Comparison of ENCODE assay signal across 16 cellular contexts in genomic region chr17:66135219-66135618, GRCh38. TPM values are rescaled to one million over a fixed set of nuclear protein-coding genes. Genes with fewer than 3 reads are reported as not detected.
A peak's percentile ranks its signal among the peaks of the same experiment; 100 is the strongest.
DNase-seq lines count a peak whose midpoint lies in the region; ATAC-seq, FAIRE-seq and TF ChIP-seq lines count a peak whose summit lies in the region.
"Had no signal": no experiment of that assay in that cellular context is flagged by ENCODE, and none has a peak within 500 bp of the region (broad histone marks: within the 10 kb centered on the region; RNA-seq: fewer than 3 reads in every experiment).

No MANE protein-coding gene starts in this region.

- ATAC-seq in GM12878 (peak; percentile 88), aorta (ENCODE audit: low FRiP score) (no peak)

- CTCF ChIA-PET in GM12878 (lab: Yijun Ruan, JAX), result no interaction called here

- no peaks in the 10 kb centered on the region for H3K36me3 ChIP-seq in MM.1S (replicated peaks; ENCODE audit: insufficient read depth, low read length)
- no peaks in the 10 kb centered on the region for H3K36me3 ChIP-seq in GM12878 (ENCODE audit: control insufficient read depth in 2 of 2, insufficient read depth in 2 of 2, low read length in 1 of 2)
- no peaks in the 10 kb centered on the region for H3K36me3 ChIP-seq in aorta (ENCODE audit: control insufficient read depth in 1 of 2, insufficient read depth in 2 of 2, low read length in 1 of 2)

- TF ChIP-seq RAD21 in GM12878 (IDR thresholded peaks at IDR 0.05; ENCODE audit: insufficient read depth, low read depth, low read length), result no peak

- H4K20me1 ChIP-seq in MM.1S (ENCODE audit: insufficient read depth, low read length) (no peaks in the 10 kb centered on the region), GM12878 (ENCODE audit: control insufficient read depth, insufficient read depth) (no peaks in the 10 kb centered on the region)
- H4K20me1 ChIP-seq: BLaER1 treated with 17β-estradiol and CSF1 and Interleukin-3, amounts not matched to agents 10 nM and 100 nM had no signal

- in situ Hi-C loops in GM12878 (cut with MboI), result no loop called here

- no peak overlapping the region for H3K4me3 ChIP-seq in GM12865 (ENCODE audit: low read depth, low read length)
- peak overlapping the region; percentile 23; the same call in 1 of the 2 replicates for H3K4me3 ChIP-seq in MM.1S (ENCODE audit: low read length)
- H3K4me3 ChIP-seq in GM12878, result no peak overlapping the region
- H3K4me3 ChIP-seq in aorta (ENCODE audit: low read length in 2 of 2), result no peak overlapping the region
- H3K4me3 ChIP-seq: BLaER1 treated with 17β-estradiol and CSF1 and Interleukin-3, amounts not matched to agents 10 nM and 100 nM had no signal

- RAD21 ChIA-PET in GM12878 (lab: Charles Lee; ENCODE audit: unreplicated experiment), result no interaction called here

- H2AFZ ChIP-seq in MM.1S (ENCODE audit: low read length) (0 out of 2 replicates have a peak overlapping the region, but pooled peaks have one; percentile 54), GM12878 (ENCODE audit: control insufficient read depth, low read depth, low read length) (no peak overlapping the region)

- SMC1A ChIA-PET in GM12878 (lab: Charles Lee; ENCODE audit: uncharacterized antibody, unreplicated experiment), result no interaction called here

- TF ChIP-seq CTCF in GM12865 (IDR thresholded peaks at IDR 0.05; ENCODE audit: insufficient read depth, low read depth, low read length, missing control alignments) (no peak), MM.1S (IDR thresholded peaks at IDR 0.05; ENCODE audit: low read length) (no peak), GM12878 (IDR thresholded peaks at IDR 0.05 in 2 of 3, conservative IDR thresholded peaks at IDR 0.05 in 1 of 3; ENCODE audit: control insufficient read depth in 2 of 3, extremely low read depth in 1 of 3, insufficient read depth in 1 of 3, low read depth in 3 of 3, low read length in 3 of 3) (no peak)

- no peaks in the 10 kb centered on the region for H3K27me3 ChIP-seq in MM.1S (replicated peaks; ENCODE audit: insufficient read depth, low read length)
- H3K27me3 ChIP-seq in GM12878 (replicated peaks in 1 of 2; ENCODE audit: control insufficient read depth in 2 of 2, insufficient read depth in 2 of 2, low read length in 1 of 2), result no peaks in the 10 kb centered on the region
- H3K27me3 ChIP-seq in aorta (ENCODE audit: control insufficient read depth in 1 of 2, insufficient read depth in 2 of 2, low read length in 1 of 2), result no peaks in the 10 kb centered on the region
- H3K27me3 ChIP-seq: BLaER1 treated with 17β-estradiol and CSF1 and Interleukin-3, amounts not matched to agents 10 nM and 100 nM had no signal

- no peak overlapping the region for H3K9ac ChIP-seq in MM.1S (ENCODE audit: low read length)
- no peak overlapping the region for H3K9ac ChIP-seq in GM12878 (ENCODE audit: control insufficient read depth, insufficient read depth, low read length)
- H3K9ac ChIP-seq: BLaER1 treated with 17β-estradiol and CSF1 and Interleukin-3, amounts not matched to agents 10 nM and 100 nM had no signal

- H3K4me1 ChIP-seq in MM.1S (ENCODE audit: low read length) (peaks cover 13% of the 10 kb centered on the region; the same call in 1 of the 2 replicates), GM12878 (ENCODE audit: control insufficient read depth, insufficient read depth, low read length) (no peaks in the 10 kb centered on the region), aorta (ENCODE audit: control insufficient read depth in 1 of 2, insufficient read depth in 2 of 2, low read length in 2 of 2) (no peaks in the 10 kb centered on the region)

- 0% methylated on average over 2 of the region's 2 CpGs for WGBS in GM12878 (ENCODE audit: insufficient coverage, insufficient replicate concordance, low lambda C conversion rate, missing lambda C conversion rate)
- WGBS in aorta, 2 donors, result 18 to 20% methylated on average over 2 of the region's 2 CpGs

- H3K9me3 ChIP-seq in MM.1S (replicated peaks; ENCODE audit: insufficient read depth, low read length) (no peaks in the 10 kb centered on the region), GM12878 (replicated peaks; ENCODE audit: control insufficient read depth, insufficient read depth, low read length) (no peaks in the 10 kb centered on the region), aorta (ENCODE audit: control insufficient read depth, low read length) (no peaks in the 10 kb centered on the region)

- TF ChIP-seq EP300 in GM12878 (IDR thresholded peaks at IDR 0.05; ENCODE audit: borderline replicate concordance in 1 of 2, control insufficient read depth in 1 of 2, low read depth in 2 of 2, low read length in 2 of 2), result no peak

- H3K4me2 ChIP-seq in MM.1S (ENCODE audit: low read depth, low read length) (peak overlapping the region; percentile 64; the same call in 1 of the 2 replicates), GM12878 (ENCODE audit: control insufficient read depth, insufficient read depth) (no peak overlapping the region)

- peaks cover 8% of the 10 kb centered on the region; the same call in 1 of the 2 replicates for H3F3A ChIP-seq in MM.1S (ENCODE audit: insufficient read depth, low read length)

- H3K79me2 ChIP-seq in MM.1S (ENCODE audit: low read length), result no peaks in the 10 kb centered on the region
- H3K79me2 ChIP-seq in GM12878 (ENCODE audit: control insufficient read depth, insufficient read depth, low read length), result no peaks in the 10 kb centered on the region

- BruUV-seq in GM12878 (replicated peaks; lab: Mats Ljungman, UMichigan), result no TSS peak

- DNase-seq in GM12865 (ENCODE audit: low read depth) (peak; percentile 58), MM.1S (peak; percentile 83), GM12878 (ENCODE audit: low read depth, low spot score) (no peak), SW480 (ENCODE audit: low spot score) (no peak), DMS79 (lab: John Stamatoyannopoulos, UW) (no peak), aorta (no peak), NCI-H2081 (lab: John Stamatoyannopoulos, UW) (no peak)
- DNase-seq: AML-193, DMS53, HCEC 1CT, HFFc6, KBM-7 had no signal

- no peak for FAIRE-seq in GM12878 (lab: Jason Lieb, UNC)
- FAIRE-seq: GM12892, GM19239, H1 had no signal

- POLR2A ChIA-PET in GM12878 (lab: Charles Lee), result no interaction called here

- no peaks in the 10 kb centered on the region for H3K9me2 ChIP-seq in MM.1S (replicated peaks; ENCODE audit: insufficient read depth, low read length)

- intact Hi-C loops in GM12878 (cut with micrococcal nuclease; ENCODE audit: unreplicated experiment) (no loop called here), aorta (cut with DNase I) (no loop called here)

- TF ChIP-seq POLR2A in GM12878 (IDR thresholded peaks at IDR 0.05; ENCODE audit: low read depth, low read length), result no peak

- peak overlapping the region; percentile 26; the same call in 1 of the 2 replicates for H3K27ac ChIP-seq in MM.1S (ENCODE audit: low read length)
- H3K27ac ChIP-seq in GM12878 (ENCODE audit: control insufficient read depth, insufficient read depth), result no peak overlapping the region
- H3K27ac ChIP-seq in aorta (ENCODE audit: low read depth in 1 of 2, low read length in 2 of 2), result no peak overlapping the region
- H3K27ac ChIP-seq: BLaER1 treated with 17β-estradiol and CSF1 and Interleukin-3, amounts not matched to agents 10 nM and 100 nM had no signal

TF ChIP-seq in GM12878, 131 proteins besides CTCF, POLR2A, EP300 and RAD21 (continues in another document):
- no peak for TF ChIP-seq E2F4 (IDR thresholded peaks at IDR 0.05; ENCODE audit: low read depth, low read length)

RNA-seq across cellular contexts. Expression of gene CEP112, which starts 56.7 kb away (rescaled TPM):
- total RNA-seq in GM12878 (2013; cell fraction: nucleolus; rRNA removed), result 1.9 and 3.3 TPM in 2 replicates
- total RNA-seq in GM12878 (2014; rRNA removed) (0.65 TPM in 1 of 2 replicates, not detected in the other), GM12878 (2014; rRNA removed; fragmentation: Illumina TruSeq; extraction: Trizol) (0.18 and 0.22 TPM in 2 replicates), GM12878 (2021) (0.21 and 0.35 TPM in 2 replicates), aorta (10 to 100 TPM; 31.2 to 47.5 TPM)
- polyA plus RNA-seq in GM12878 (2011; ENCODE audit: low read depth), result not detected
- polyA plus RNA-seq in GM12878 (2011; rRNA removed) (3.8 and 7.7 TPM in 2 replicates), GM12878 (2014; fragmentation: Illumina TruSeq; extraction: Trizol) (0.43 TPM in 1 of 2 replicates, not detected in the other), GM12878 (2014; fragmentation: Nextera tagmentation; extraction: Ambion mirVana) (under 1 TPM; 0.11 to 0.27 TPM), GM12878 (2014; rRNA removed) (0.14 and 1.8 TPM in 2 replicates), GM12878 (2016; fragmentation: Nextera tagmentation; extraction: Ambion mirVana) (under 1 TPM; 0.32 to 0.42 TPM), aorta (10 to 100 TPM; 17.5 to 30.2 TPM)
- polyA plus RNA-seq in GM12878 (2011; cell fraction: cytosol; rRNA removed), result 1.1 and 1.6 TPM in 2 replicates
- polyA plus RNA-seq in GM12878 (2011; cell fraction: nucleus; rRNA removed), result 0.69 and 0.82 TPM in 2 replicates
- polyA plus RNA-seq in GM12878 (2012), result not detected in 2 replicates
- polyA minus RNA-seq in GM12878 (2011; rRNA and poly(A)+ RNA removed), result 2.1 and 2.4 TPM in 2 replicates
- polyA minus RNA-seq in GM12878 (2011; cell fraction: cytosol; rRNA and poly(A)+ RNA removed), result 0.42 TPM in 1 of 2 replicates, not detected in the other
- 1.3 and 3.3 TPM in 2 replicates for polyA minus RNA-seq in GM12878 (2011; cell fraction: nucleus; rRNA and poly(A)+ RNA removed)

Comparison
In these comparisons a context has a peak if more than half of its experiments do, and no peak if none do; other contexts are left out.
1. DNase-seq: peak in GM12865 (single experiment) and MM.1S (single experiment); none in GM12878 (single experiment), SW480 (single experiment), DMS79 (single experiment), aorta (0 of 2) and NCI-H2081 (0 of 2).
2. RNA of gene CEP112, which starts 56.7 kb away (total RNA-seq): 31.2 to 47.5 TPM in aorta; 0.18 to 3.3 TPM in GM12878; every median in the first group is over 4 times any median in the second.